Comparison of ENCODE assay signal across 8 cellular contexts in genomic region chr11:68383976-68384501, GRCh38.
DNase-seq lines count a peak whose midpoint lies in the region; ATAC-seq and TF ChIP-seq lines count a peak whose summit lies in the region.

No MANE protein-coding gene starts in this region.

- whole genome bisulfite sequencing in GM23248 (ENCODE audit: low coverage in 1 of 2, low lambda C conversion rate in 2 of 2, missing lambda C conversion rate in 2 of 2), 2 experiments = 13 to 15% methylated on average over 9 of the region's 9 CpGs
- WGBS in adrenal gland, 4 donors = 0 to 12% (median 6%) methylated on average over 4 to 9 of the region's 9 CpGs

- H2AFZ ChIP-seq in GM23248 = no peak overlapping the region

- no peaks in the 10 kb centered on the region for H3F3A ChIP-seq in GM23248 (ENCODE audit: insufficient read depth)

- H3K79me2 ChIP-seq in GM23248 (ENCODE audit: insufficient read depth) = no peaks in the 10 kb centered on the region

- H3K9me3 ChIP-seq in GM23248 (ENCODE audit: low read depth) (no peaks in the 10 kb centered on the region), adrenal gland (replicated peaks in 1 of 3) (no peaks in the 10 kb centered on the region)

- H3K27ac ChIP-seq in GM23248 (no peak overlapping the region), adrenal gland (peak overlapping the region in 1 of 5 donors; percentile 23)

- H3K9me2 ChIP-seq in GM23248 (ENCODE audit: insufficient read depth) = no peaks in the 10 kb centered on the region

- H3K27me3 ChIP-seq in GM23248 (replicated peaks; ENCODE audit: insufficient read depth) (no peaks in the 10 kb centered on the region), adrenal gland (no peaks in the 10 kb centered on the region)

- H4K20me1 ChIP-seq in GM23248 (ENCODE audit: insufficient read depth) = no peaks in the 10 kb centered on the region

- H3K4me1 ChIP-seq in GM23248 (ENCODE audit: insufficient read depth) (no peaks in the 10 kb centered on the region), adrenal gland (replicated peaks in 1 of 2) (peaks cover 9 to 45% of the 10 kb centered on the region in 2 donors)

- peak; percentile 86 to 95 (median 90) for TF ChIP-seq CTCF in adrenal gland (IDR thresholded peaks at IDR 0.05)

- no peak for TF ChIP-seq POLR2A in adrenal gland (IDR thresholded peaks at IDR 0.05)

- ATAC-seq in SK-N-SH treated with all-trans-retinoic acid at 6 μM for 48 hours (peak; percentile 78), HG02763 (IDR thresholded peaks at IDR 0.05; ENCODE audit: unreplicated experiment) (no peak), HG02938 (IDR thresholded peaks at IDR 0.05; ENCODE audit: unreplicated experiment) (no peak)

- no peak overlapping the region for H3K4me2 ChIP-seq in GM23248 (ENCODE audit: unreplicated experiment)

- in situ Hi-C loops in GM23248 (cut with MboI) = no loop called here

- intact Hi-C loops in adrenal gland (cut with DNase I) = loop anchor here in 1 of 2 donors (5.0 kb wide), 1 partner anchor 127 kb away; no protein-coding TSS in a partner anchor

- H3K4me3 ChIP-seq in GM23248 = no peak overlapping the region
- no peak overlapping the region for H3K4me3 ChIP-seq in adrenal gland

- no peaks in the 10 kb centered on the region for H3K36me3 ChIP-seq in GM23248 (ENCODE audit: low read depth)
- H3K36me3 ChIP-seq in adrenal gland (replicated peaks in 1 of 2) = peaks cover 0 to 16% of the 10 kb centered on the region in 2 donors

- no peak overlapping the region for H3K9ac ChIP-seq in GM23248

- DNase-seq in AG08395 (ENCODE audit: low spot score) (peak; percentile 65), GM23248 (peak; percentile 49), adrenal gland (peak; percentile 50 to 85 (median 72)), hepatic stellate cell (ENCODE audit: low spot score) (peak; percentile 71)
- DNase-seq in stimulated activated CD4-positive, alpha-beta T cell treated with anti-CD3 and anti-CD28 coated beads, Interleukin-12 subunit alpha, Interleukin-12 subunit beta, amount 100 ng/mL, for 4 hours = peak; percentile 68

TF ChIP-seq in SK-N-SH treated with all-trans-retinoic acid at 6 μM for 48 hours, 23 proteins besides CTCF, POLR2A, EP300 and RAD21:
- TF ChIP-seq OSR1 (CRISPR knock-in tag; IDR thresholded peaks at IDR 0.05) (no peak), RARB (CRISPR knock-in tag; IDR thresholded peaks at IDR 0.05) (no peak), ARNTL (CRISPR knock-in tag; IDR thresholded peaks at IDR 0.05; ENCODE audit: borderline replicate concordance, low read depth) (no peak), ZNF70 (CRISPR knock-in tag; IDR thresholded peaks at IDR 0.05) (no peak), CSRNP3 (CRISPR knock-in tag; IDR thresholded peaks at IDR 0.05) (no peak), TCF4 (CRISPR knock-in tag; IDR thresholded peaks at IDR 0.05; ENCODE audit: borderline replicate concordance) (no peak), ZC3H10 (CRISPR knock-in tag; IDR thresholded peaks at IDR 0.05) (no peak), ZFP30 (CRISPR knock-in tag; IDR thresholded peaks at IDR 0.05) (no peak), ZNF565 (CRISPR knock-in tag; conservative IDR thresholded peaks at IDR 0.05; ENCODE audit: low read depth) (no peak), POU6F1 (CRISPR knock-in tag; IDR thresholded peaks at IDR 0.05; ENCODE audit: borderline replicate concordance, low read depth) (no peak), TOX (CRISPR knock-in tag; IDR thresholded peaks at IDR 0.05; ENCODE audit: borderline replicate concordance) (no peak), CSDC2 (CRISPR knock-in tag; IDR thresholded peaks at IDR 0.05) (no peak), PATZ1 (CRISPR knock-in tag; IDR thresholded peaks at IDR 0.05; ENCODE audit: borderline replicate concordance) (no peak), CREB5 (CRISPR knock-in tag; IDR thresholded peaks at IDR 0.05; ENCODE audit: low read depth) (no peak), ESRRG (CRISPR knock-in tag; IDR thresholded peaks at IDR 0.05) (no peak), BACH2 (CRISPR knock-in tag; IDR thresholded peaks at IDR 0.05; ENCODE audit: borderline replicate concordance) (no peak)
